In genomic region chr2:106876699-106877098, GRCh38 we compare ENCODE assay signal across 25 cellular contexts. TPM values are rescaled to one million over a fixed set of nuclear protein-coding genes. Genes with fewer than 3 reads are reported as not detected.
"Had no signal": no experiment of that assay in that cellular context is flagged by ENCODE, and none has a peak within 500 bp of the region (broad histone marks: within the 10 kb centered on the region; RNA-seq: fewer than 3 reads in every experiment).

No MANE protein-coding gene starts in this region.

- H3K27ac ChIP-seq: dorsolateral prefrontal cortex, heart left ventricle, neutrophil, psoas muscle, spleen, stomach, transverse colon had no signal

- ATAC-seq: heart left ventricle; left lobe of liver; mucosa of descending colon; naive thymus-derived CD8-positive, alpha-beta T cell; psoas muscle; sciatic nerve had no signal

- H3K36me3 Mint-ChIP-seq: naive thymus-derived CD8-positive, alpha-beta T cell had no signal

- H3K36me3 ChIP-seq: heart left ventricle, neutrophil, spleen, stomach, thoracic aorta, transverse colon had no signal

- FAIRE-seq: frontal cortex, islet of Langerhans had no signal

- DNase-seq: cortex of kidney; dorsolateral prefrontal cortex; effector CD8-positive, alpha-beta T cell; heart left ventricle; hippocampal formation; kidney glomerular epithelial cell; mucosa of descending colon; naive thymus-derived CD8-positive, alpha-beta T cell; psoas muscle; retina; spleen; stimulated activated CD4-positive, alpha-beta T cell treated with anti-CD3 and anti-CD28 coated beads, Interleukin-15, amount 100 ng/mL, for 24 hours; stimulated activated CD4-positive, alpha-beta T cell treated with anti-CD3 and anti-CD28 coated beads, Interleukin-1b, Interleukin-23, amount 100 ng/mL, for 48 hours; stimulated activated CD4-positive, alpha-beta T cell treated with anti-CD3 and anti-CD28 coated beads, Interleukin-4, amount 100 ng/mL, for 24 hours; stimulated activated naive CD4-positive, alpha-beta T cell; stomach; substantia nigra; transverse colon had no signal

- H3K4me3 ChIP-seq: dorsolateral prefrontal cortex, heart left ventricle, mucosa of descending colon, psoas muscle, spleen, stomach, thoracic aorta, transverse colon had no signal

- H3K4me1 Mint-ChIP-seq: naive thymus-derived CD8-positive, alpha-beta T cell had no signal

- H3K4me1 ChIP-seq: heart left ventricle, psoas muscle, spleen, stomach had no signal

- H3K27ac Mint-ChIP-seq: naive thymus-derived CD8-positive, alpha-beta T cell had no signal

- H3K9me3 ChIP-seq: heart left ventricle, mucosa of descending colon, neutrophil, psoas muscle, spleen, stomach, thoracic aorta, transverse colon had no signal

- H3K27me3 ChIP-seq: dorsolateral prefrontal cortex, neutrophil, stomach, transverse colon had no signal

- H3K4me3 Mint-ChIP-seq: naive thymus-derived CD8-positive, alpha-beta T cell had no signal

RNA-seq across cellular contexts. Expression of gene ST6GAL2, which starts 9.3 kb away (rescaled TPM):
- total RNA-seq: fibroblast of lung; naive thymus-derived CD8-positive, alpha-beta T cell; sciatic nerve had no signal
